In the genomic region with DNA sequence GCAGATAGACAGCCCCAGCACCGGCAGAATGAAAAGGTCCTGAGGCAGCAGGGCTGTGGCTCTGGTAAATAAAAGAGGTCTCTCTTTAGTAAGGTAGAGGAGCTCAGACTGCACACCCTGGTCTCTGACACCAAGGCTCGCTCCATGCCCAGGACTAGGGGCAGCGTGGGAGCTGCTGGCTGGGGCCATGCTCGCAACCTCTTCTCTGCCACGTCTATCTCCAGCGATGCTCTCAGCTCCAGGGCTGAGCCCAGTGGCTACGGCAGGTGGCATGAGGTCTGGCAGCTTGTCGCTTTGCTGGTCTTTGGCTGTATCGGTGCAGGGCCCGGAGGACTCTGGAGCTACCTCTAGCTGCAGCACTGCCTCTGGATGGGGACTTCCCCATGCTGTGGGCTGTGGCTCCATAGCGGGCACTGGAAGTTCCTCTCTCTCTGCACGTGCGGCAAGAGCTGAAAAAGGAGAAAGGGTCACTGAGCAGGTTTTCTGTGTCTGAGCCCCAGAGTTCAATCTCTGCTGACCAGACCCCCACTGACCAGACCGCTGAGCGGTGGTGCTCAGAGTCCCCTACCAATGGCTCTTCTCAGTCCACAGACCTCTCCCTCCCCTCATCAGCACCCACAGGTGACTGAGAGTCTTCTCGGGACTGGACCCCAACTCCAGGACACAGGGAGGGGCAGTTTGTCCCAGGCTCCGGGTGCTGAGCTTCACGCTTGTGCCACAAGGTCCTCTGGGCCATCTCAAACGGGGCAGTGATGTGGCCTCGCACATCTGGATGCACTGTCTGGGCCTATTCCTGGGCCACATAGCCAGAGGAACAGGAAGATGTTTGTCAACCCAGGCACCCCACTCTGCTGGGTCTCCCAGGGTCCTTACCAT, we compare ENCODE assay signal across 14 cellular contexts. TPM values are rescaled to one million over a fixed set of nuclear protein-coding genes. Genes with fewer than 3 reads are reported as not detected.
DNase-seq lines count a peak whose midpoint lies in the region; ATAC-seq, FAIRE-seq and TF ChIP-seq lines count a peak whose summit lies in the region.
"Not testable (repeated sequence)": the region's sequence is repeated elsewhere in the genome, so short reads cannot be mapped to it uniquely, and the experiment has no call there.
"Had no signal": no experiment of that assay in that cellular context is flagged by ENCODE, and none has a peak within 500 bp of the region (broad histone marks: within the 10 kb centered on the region; RNA-seq: fewer than 3 reads in every experiment).

No MANE protein-coding gene starts in this region.

- H3K4me3 Mint-ChIP-seq in endodermal cell; naive thymus-derived CD4-positive, alpha-beta T cell; stimulated activated naive B cell treated with anti-CD40 and anti-IgM and Interleukin-4, amounts not matched to agents 10 μg/mL and 1 μg/mL and 100 μg/mL, for 72 hours: not testable (repeated sequence)

- H3K4me3 ChIP-seq in endodermal cell (ENCODE audit: low read length); naive thymus-derived CD4-positive, alpha-beta T cell (ENCODE audit: low read length): not testable (repeated sequence)

- CTCF ChIA-PET in naive thymus-derived CD4-positive, alpha-beta T cell (lab: Charles Lee) = not testable (repeated sequence)

- not testable (repeated sequence) for H3K9me3 ChIP-seq in endodermal cell (ENCODE audit: control insufficient read depth, low read length); naive thymus-derived CD4-positive, alpha-beta T cell (ENCODE audit: control insufficient read depth in 2 of 3, low read length in 3 of 3)

- H3K4me1 Mint-ChIP-seq in endodermal cell; naive thymus-derived CD4-positive, alpha-beta T cell: not testable (repeated sequence)
- peaks cover 0 to 11% of the 10 kb centered on the region in 2 donors for H3K4me1 Mint-ChIP-seq in stimulated activated naive B cell treated with anti-CD40 and anti-IgM and Interleukin-4, amounts not matched to agents 10 μg/mL and 1 μg/mL and 100 μg/mL, for 72 hours

- not testable (repeated sequence) for H3K4me1 ChIP-seq in endodermal cell (ENCODE audit: control insufficient read depth, insufficient read depth, low read length); naive thymus-derived CD4-positive, alpha-beta T cell (ENCODE audit: control insufficient read depth in 2 of 2, insufficient read depth in 2 of 2, low read length in 2 of 2)

- ATAC-seq in activated CD4-positive, CD25-positive, alpha-beta regulatory T cell treated with anti-CD3 and anti-CD28 coated beads, Interleukin-2, amount 50 U/mL, for 24 hours = peak; percentile 44 to 53
- peak; percentile 51 to 77 for ATAC-seq in activated naive CD4-positive, alpha-beta T cell treated with anti-CD3 and anti-CD28 coated beads, Interleukin-2, amount 50 U/mL, for 72 hours
- peak; percentile 38 for ATAC-seq in left lobe of liver
- ATAC-seq in naive thymus-derived CD4-positive, alpha-beta T cell = peak; percentile 86
- peak; percentile 97 to 98 for ATAC-seq in stimulated activated naive B cell treated with anti-CD40 and anti-IgM and Interleukin-4, amounts not matched to agents 10 μg/mL and 1 μg/mL and 100 μg/mL, for 72 hours (replicated peaks)

- not testable (repeated sequence) for H3K27me3 ChIP-seq in endodermal cell (ENCODE audit: control insufficient read depth, insufficient read depth, low read length, poor library complexity, severe bottlenecking); naive thymus-derived CD4-positive, alpha-beta T cell (ENCODE audit: control insufficient read depth in 2 of 2, insufficient read depth in 2 of 2, low read length in 2 of 2)

- H3K9me3 Mint-ChIP-seq in activated naive CD4-positive, alpha-beta T cell treated with anti-CD3 and anti-CD28 coated beads, Interleukin-2, amount 50 U/mL, for 72 hours; endodermal cell; naive thymus-derived CD4-positive, alpha-beta T cell; stimulated activated naive B cell treated with anti-CD40 and anti-IgM and Interleukin-4, amounts not matched to agents 10 μg/mL and 1 μg/mL and 100 μg/mL, for 72 hours: not testable (repeated sequence)

- TF ChIP-seq POLR2A in GM12891 (IDR thresholded peaks at IDR 0.05; ENCODE audit: low read depth, low read length) = not testable (repeated sequence)

- TF ChIP-seq CTCF in endodermal cell (conservative IDR thresholded peaks at IDR 0.05) = not testable (repeated sequence)

- not testable (repeated sequence) for H3K9ac ChIP-seq in endodermal cell (ENCODE audit: extremely low read depth, low read length, poor library complexity, severe bottlenecking)

- H3K36me3 ChIP-seq in endodermal cell (ENCODE audit: control insufficient read depth, insufficient read depth, low read length); naive thymus-derived CD4-positive, alpha-beta T cell (ENCODE audit: control insufficient read depth in 2 of 3, insufficient read depth in 3 of 3, low read length in 3 of 3): not testable (repeated sequence)

- not testable (repeated sequence) for H3K36me3 Mint-ChIP-seq in activated naive CD4-positive, alpha-beta T cell treated with anti-CD3 and anti-CD28 coated beads, Interleukin-2, amount 50 U/mL, for 72 hours; endodermal cell (ENCODE audit: low read depth); naive thymus-derived CD4-positive, alpha-beta T cell; stimulated activated naive B cell treated with anti-CD40 and anti-IgM and Interleukin-4, amounts not matched to agents 10 μg/mL and 1 μg/mL and 100 μg/mL, for 72 hours

- H3K27ac ChIP-seq in endodermal cell (ENCODE audit: low read depth, low read length); naive thymus-derived CD4-positive, alpha-beta T cell (ENCODE audit: low read depth, low read length): not testable (repeated sequence)

- not testable (repeated sequence) for H3K27me3 Mint-ChIP-seq in endodermal cell (ENCODE audit: insufficient read depth); naive thymus-derived CD4-positive, alpha-beta T cell
- H3K27me3 Mint-ChIP-seq in stimulated activated naive B cell treated with anti-CD40 and anti-IgM and Interleukin-4, amounts not matched to agents 10 μg/mL and 1 μg/mL and 100 μg/mL, for 72 hours = peaks cover 13 to 29% of the 10 kb centered on the region in 2 donors

- intact Hi-C loops in naive thymus-derived CD4-positive, alpha-beta T cell (cut with micrococcal nuclease) = not testable (repeated sequence)

- 90 to 93% methylated on average over 5 to 7 of the region's 20 CpGs for WGBS in endodermal cell (ENCODE audit: insufficient coverage in 1 of 2, insufficient read length in 1 of 2), 2 experiments

- POLR2A ChIA-PET in naive thymus-derived CD4-positive, alpha-beta T cell (lab: Charles Lee) = not testable (repeated sequence)

- not testable (repeated sequence) for H3K27ac Mint-ChIP-seq in activated naive CD4-positive, alpha-beta T cell treated with anti-CD3 and anti-CD28 coated beads, Interleukin-2, amount 50 U/mL, for 72 hours; endodermal cell; naive thymus-derived CD4-positive, alpha-beta T cell; stimulated activated naive B cell treated with anti-CD40 and anti-IgM and Interleukin-4, amounts not matched to agents 10 μg/mL and 1 μg/mL and 100 μg/mL, for 72 hours

- DNase-seq in GM12891 (ENCODE audit: insufficient read length, low spot score); left lobe of liver (ENCODE audit: low spot score); naive thymus-derived CD4-positive, alpha-beta T cell; stimulated activated naive B cell treated with anti-CD40 and anti-IgM and Interleukin-4, amounts not matched to agents 10 μg/mL and 1 μg/mL and 100 μg/mL, for 72 hours: not testable (repeated sequence)
- peak in 1 of 2 donors; percentile 48 for DNase-seq in activated naive CD4-positive, alpha-beta T cell treated with anti-CD3 and anti-CD28 coated beads, Interleukin-2, amount 50 U/mL, for 72 hours (ENCODE audit: low spot score in 2 of 2)
- DNase-seq in endodermal cell = peak; percentile 19

- peak; percentile 28 for FAIRE-seq in GM12891 (lab: Jason Lieb, UNC)

RNA-seq across cellular contexts. Expression of gene CDRT15L2, which starts 24.2 kb away (rescaled TPM):
- not detected for polyA plus RNA-seq in GM12891 (2012; ENCODE audit: low read depth, missing spikeins)
- not detected for total RNA-seq in activated naive CD4-positive, alpha-beta T cell treated with anti-CD3 and anti-CD28 coated beads, Interleukin-2, amount 50 U/mL, for 72 hours
- total RNA-seq in endodermal cell (not detected), left lobe of liver (not detected)
- not detected for polyA plus RNA-seq in endodermal cell (2013, experiment 1 of 2)
- not detected for polyA plus RNA-seq in endodermal cell (2013, experiment 2 of 2)
- total RNA-seq in naive thymus-derived CD4-positive, alpha-beta T cell = not detected
- polyA plus RNA-seq in naive thymus-derived CD4-positive, alpha-beta T cell = not detected
- total RNA-seq: Calu3; CD8-positive, alpha-beta T cell; GM23248; HT1080; IMR-90; M059J; Peyer's patch had no signal
- polyA plus RNA-seq: GM23248, IMR-90 had no signal

Comparison
In these comparisons a context has a peak if more than half of its experiments do, and no peak if none do; other contexts are left out.
1. ATAC-seq: peak in every context shown above with its lines; median percentile 98 in stimulated activated naive B cell treated with anti-CD40 and anti-IgM and Interleukin-4, amounts not matched to agents 10 μg/mL and 1 μg/mL and 100 μg/mL, for 72 hours; 86 in naive thymus-derived CD4-positive, alpha-beta T cell; 64 in activated naive CD4-positive, alpha-beta T cell treated with anti-CD3 and anti-CD28 coated beads, Interleukin-2, amount 50 U/mL, for 72 hours; 48 in activated CD4-positive, CD25-positive, alpha-beta regulatory T cell treated with anti-CD3 and anti-CD28 coated beads, Interleukin-2, amount 50 U/mL, for 24 hours; 38 in left lobe of liver.